Comparison of ENCODE assay signal across 9 cellular contexts in genomic region chr10:21095073-21095472, GRCh38.
"Had no signal": no experiment of that assay in that cellular context is flagged by ENCODE, and none has a peak within 500 bp of the region (broad histone marks: within the 10 kb centered on the region; RNA-seq: fewer than 3 reads in every experiment).

No MANE protein-coding gene starts in this region.

- H2AFZ ChIP-seq: GM23338 had no signal

- H3K9me3 Mint-ChIP-seq: GM23338, H9 had no signal

- ATAC-seq: GM23338 had no signal

- FAIRE-seq: H1, H54, HTR-8/SVneo had no signal

- H3K27ac ChIP-seq: KMS-11 had no signal

- H3K4me3 ChIP-seq: GM23338 had no signal

- DNase-seq: H9, HCEC 1CT, IMR-90, KBM-7 had no signal

- H3K27ac Mint-ChIP-seq: GM23338, H9 had no signal

- H3K9ac ChIP-seq: KMS-11 had no signal

- H3K4me2 ChIP-seq: GM23338, KMS-11 had no signal

- H3K4me3 Mint-ChIP-seq: GM23338, H9 had no signal
